10 cellular contexts compared by ENCODE assay signal in the genomic region with DNA sequence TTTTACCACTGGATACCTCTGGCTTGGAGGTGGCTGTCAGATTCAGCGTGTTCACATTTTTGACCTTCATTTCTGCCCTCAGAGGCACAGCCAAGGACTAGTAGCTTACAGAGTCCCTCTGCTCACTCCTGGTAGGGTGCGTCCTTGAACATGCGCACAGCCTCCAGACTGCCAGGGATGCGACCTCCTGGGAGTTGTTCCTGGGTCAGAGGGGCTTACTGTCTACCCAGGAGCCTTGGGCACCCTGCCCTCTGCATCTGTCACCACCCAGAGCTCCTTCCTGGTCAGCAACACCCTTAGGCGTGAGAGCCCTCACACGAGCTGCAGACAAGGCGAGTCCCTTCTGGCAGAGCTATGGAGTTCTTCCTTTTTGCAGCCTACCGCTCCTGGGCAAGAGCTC. TPM values are rescaled to one million over a fixed set of nuclear protein-coding genes. Genes with fewer than 3 reads are reported as not detected.
DNase-seq lines count a peak whose midpoint lies in the region; TF ChIP-seq lines count a peak whose summit lies in the region.
"Had no signal": no experiment of that assay in that cellular context is flagged by ENCODE, and none has a peak within 500 bp of the region (broad histone marks: within the 10 kb centered on the region; RNA-seq: fewer than 3 reads in every experiment).

No MANE protein-coding gene starts in this region.

- H3K9me3 ChIP-seq in CD8-positive, alpha-beta memory T cell (ENCODE audit: low read length) = no peaks in the 10 kb centered on the region
- H3K9me3 ChIP-seq in Karpas-422 (ENCODE audit: low read length) = no peaks in the 10 kb centered on the region

- H3K27ac Mint-ChIP-seq in CD8-positive, alpha-beta memory T cell = peak overlapping the region in 3 of 8 donors; percentile 27 to 35 (median 34)
- H3K27ac Mint-ChIP-seq in chondrocyte (ENCODE audit: unreplicated experiment) = no peak overlapping the region
- H3K27ac Mint-ChIP-seq in nephron = peak overlapping the region in 2 of 3 experiments; percentile 68 to 73

- peak in 1 of 5 donors; percentile 29 for DNase-seq in CD8-positive, alpha-beta memory T cell
- no peak for DNase-seq in Karpas-422
- peak; percentile 60 for DNase-seq in chondrocyte (ENCODE audit: low spot score)
- no peak for DNase-seq in NCI-H1930 (lab: John Stamatoyannopoulos, UW)
- DNase-seq in SK-N-DZ (ENCODE audit: low spot score) = no peak
- no peak for DNase-seq in ureter (ENCODE audit: low spot score)
- no peak for DNase-seq in C1 segment of cervical spinal cord (lab: John Stamatoyannopoulos, UW)
- DNase-seq: GDM1, NCI-H2081 had no signal

- peaks cover 72% of the 10 kb centered on the region for H3K79me2 ChIP-seq in Karpas-422 (ENCODE audit: low read length)

- CTCF ChIA-PET in CD8-positive, alpha-beta memory T cell (lab: Charles Lee) = interaction anchor here (0.8 to 14.1 kb wide), 3 partner anchors 14 to 196 kb away, joined by 3 to 194 read pairs (median 14); no protein-coding TSS in a partner anchor

- H3K27me3 Mint-ChIP-seq in CD8-positive, alpha-beta memory T cell = peaks cover 0 to 1% of the 10 kb centered on the region in 2 donors
- H3K27me3 Mint-ChIP-seq in chondrocyte (ENCODE audit: low read depth) (peaks cover 2% of the 10 kb centered on the region), nephron (ENCODE audit: low read depth) (no peaks in the 10 kb centered on the region)

- H3K4me1 ChIP-seq in CD8-positive, alpha-beta memory T cell (ENCODE audit: insufficient read depth, low read length) = peaks cover 40% of the 10 kb centered on the region
- peaks cover 31% of the 10 kb centered on the region for H3K4me1 ChIP-seq in Karpas-422 (ENCODE audit: low read length)

- peaks cover 10% of the 10 kb centered on the region for H3K36me3 ChIP-seq in CD8-positive, alpha-beta memory T cell (ENCODE audit: insufficient read depth, low read length)
- H3K36me3 ChIP-seq in Karpas-422 (ENCODE audit: insufficient read depth, low read length) = peaks cover 17% of the 10 kb centered on the region; the same call in 1 of the 2 replicates

- POLR2A ChIA-PET in CD8-positive, alpha-beta memory T cell (lab: Charles Lee) = interaction anchor here (1.6 kb wide), 1 partner anchor 10 kb away, joined by 6 read pairs; no protein-coding TSS in a partner anchor

- TF ChIP-seq CTCF in chondrocyte (IDR thresholded peaks at IDR 0.05) = no peak
- TF ChIP-seq CTCF in nephron (IDR thresholded peaks at IDR 0.05; ENCODE audit: unreplicated experiment in 3 of 3) = no peak

- peaks cover 0 to 48% (median 5%) of the 10 kb centered on the region in 3 donors for H3K36me3 Mint-ChIP-seq in CD8-positive, alpha-beta memory T cell
- H3K36me3 Mint-ChIP-seq in chondrocyte (ENCODE audit: low read depth) = peaks cover 16% of the 10 kb centered on the region
- peaks cover 10% of the 10 kb centered on the region for H3K36me3 Mint-ChIP-seq in nephron (ENCODE audit: low read depth)

- peak overlapping the region; percentile 86 to 99 (median 89) for H3K4me3 Mint-ChIP-seq in CD8-positive, alpha-beta memory T cell
- H3K4me3 Mint-ChIP-seq in chondrocyte (ENCODE audit: unreplicated experiment) = peak overlapping the region; percentile 84
- H3K4me3 Mint-ChIP-seq in nephron = peak overlapping the region; percentile 85 to 90 (median 88)

- no peaks in the 10 kb centered on the region for H3K9me3 Mint-ChIP-seq in CD8-positive, alpha-beta memory T cell
- H3K9me3 Mint-ChIP-seq in chondrocyte (ENCODE audit: low read depth) (no peaks in the 10 kb centered on the region), nephron (no peaks in the 10 kb centered on the region)

- H3K4me3 ChIP-seq in CD8-positive, alpha-beta memory T cell (ENCODE audit: low read length) = no peak overlapping the region
- peak overlapping the region; percentile 99 for H3K4me3 ChIP-seq in Karpas-422 (ENCODE audit: low read length)

- H4K20me1 ChIP-seq in Karpas-422 (ENCODE audit: insufficient read depth, low read depth, low read length) = peaks cover 35% of the 10 kb centered on the region

- H3K27me3 ChIP-seq in CD8-positive, alpha-beta memory T cell (ENCODE audit: insufficient read depth, low read length, poor library complexity, severe bottlenecking) = no peaks in the 10 kb centered on the region
- H3K27me3 ChIP-seq in Karpas-422 (ENCODE audit: low read length) = no peaks in the 10 kb centered on the region

- peak overlapping the region; percentile 95 for H3K9ac ChIP-seq in Karpas-422 (ENCODE audit: low read length)

- H3K27ac ChIP-seq in CD8-positive, alpha-beta memory T cell (ENCODE audit: low read depth, low read length) = no peak overlapping the region
- no peak overlapping the region for H3K27ac ChIP-seq in Karpas-422 (ENCODE audit: low read length)

- H3K4me2 ChIP-seq in Karpas-422 (ENCODE audit: low read depth, low read length, poor library complexity, severe bottlenecking) = peak overlapping the region; percentile 95

- no peaks in the 10 kb centered on the region for H3K9me2 ChIP-seq in Karpas-422 (replicated peaks; ENCODE audit: insufficient read depth, low read length)

- peaks cover 38 to 50% (median 44%) of the 10 kb centered on the region in 3 donors for H3K4me1 Mint-ChIP-seq in CD8-positive, alpha-beta memory T cell
- H3K4me1 Mint-ChIP-seq in chondrocyte (ENCODE audit: low read depth) (peaks cover 27% of the 10 kb centered on the region), nephron (peaks cover 19% of the 10 kb centered on the region)

- no peak overlapping the region for H2AFZ ChIP-seq in Karpas-422 (ENCODE audit: low read length)

RNA-seq across cellular contexts. Expression of a gene that starts 1.7 kb away (rescaled TPM):
- total RNA-seq in CD8-positive, alpha-beta memory T cell = 10 to 100 TPM; 68.1 to 71.1 TPM
- polyA plus RNA-seq in CD8-positive, alpha-beta memory T cell = 14.3 TPM
- 12.2 and 48.7 TPM in 2 replicates for total RNA-seq in Karpas-422 (2014; rRNA removed; shearing (Covaris generic); ENCODE audit: low replicate concordance)
- total RNA-seq in chondrocyte (20.4 to 27.4 TPM (median 24.0 TPM) in 3 replicates), ureter (32.4 TPM)
- polyA plus RNA-seq in SK-N-DZ (2014; cell fraction: cytosol; rRNA removed) = 17.1 and 23.9 TPM in 2 replicates
- polyA plus RNA-seq in SK-N-DZ (2014; cell fraction: nucleus; rRNA removed) = 12.7 and 14.2 TPM in 2 replicates

RNA-seq across cellular contexts. Expression of a gene that starts 20.9 kb away (rescaled TPM):
- 100 to 1,000 TPM; 159 to 165 TPM for total RNA-seq in CD8-positive, alpha-beta memory T cell
- polyA plus RNA-seq in CD8-positive, alpha-beta memory T cell = 847 TPM
- total RNA-seq in Karpas-422 (2014; rRNA removed; shearing (Covaris generic); ENCODE audit: low replicate concordance) = 252 and 484 TPM in 2 replicates
- 0.15 to 1.4 TPM (median 0.87 TPM) in 3 replicates for total RNA-seq in chondrocyte
- 0.07 TPM in 1 of 2 replicates, not detected in the other for polyA plus RNA-seq in SK-N-DZ (2014; cell fraction: cytosol; rRNA removed)
- 0.13 TPM in 1 of 2 replicates, not detected in the other for polyA plus RNA-seq in SK-N-DZ (2014; cell fraction: nucleus; rRNA removed)
- 35.7 TPM for total RNA-seq in ureter

Comparison
In these comparisons a context has a peak if more than half of its experiments do, and no peak if none do; other contexts are left out.
1. RNA of a gene that starts 20.9 kb away (total RNA-seq): 252 to 484 TPM in Karpas-422, 159 to 165 TPM in CD8-positive, alpha-beta memory T cell and 35.7 TPM in ureter (single experiment); 0.15 to 1.4 TPM in chondrocyte; every median in the first group is over 10 times any median in the second.
2. Peak in every context shown above with its lines, with median percentiles within 50 percentile points of each other: H3K4me3 Mint-ChIP-seq.